Comparison of ENCODE assay signal across 9 cellular contexts in the genomic region with DNA sequence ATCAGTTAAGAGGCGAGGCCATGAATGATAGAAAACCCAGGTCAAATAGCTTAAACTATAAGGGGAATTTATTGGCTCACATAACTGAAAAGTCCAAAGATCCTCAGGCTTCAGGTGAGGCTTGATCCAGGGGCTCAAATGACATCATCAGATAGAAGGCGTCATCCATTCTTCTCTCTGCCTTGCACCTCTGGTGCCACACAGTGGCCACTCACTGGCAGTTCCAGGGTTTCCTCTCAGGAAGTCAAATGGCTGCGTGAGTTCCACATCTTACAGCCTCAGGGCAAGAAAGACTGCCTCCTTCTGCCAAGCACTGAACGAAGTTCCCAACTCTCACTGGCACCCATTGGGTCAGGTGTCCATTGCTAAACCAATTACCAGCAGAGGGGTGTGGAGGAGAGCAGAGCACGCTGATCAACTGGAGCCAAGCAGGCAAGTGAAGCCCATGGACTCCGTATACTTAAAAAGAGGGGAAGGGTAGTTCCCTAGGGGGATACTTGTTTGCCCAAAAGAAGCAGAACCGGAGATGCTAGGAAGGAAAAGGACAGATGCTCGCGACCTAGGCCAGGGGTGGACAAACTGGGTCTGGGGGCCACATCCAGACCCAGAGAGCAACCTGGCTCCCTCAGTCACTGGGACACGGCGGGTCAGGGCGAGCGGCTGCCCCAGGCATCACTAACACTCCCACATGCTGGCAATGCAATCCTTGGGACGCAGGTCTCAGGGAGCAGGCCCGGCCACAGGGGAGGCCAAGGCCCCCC.
DNase-seq lines count a peak whose midpoint lies in the region; ATAC-seq and TF ChIP-seq lines count a peak whose summit lies in the region.
"Had no signal": no experiment of that assay in that cellular context is flagged by ENCODE, and none has a peak within 500 bp of the region (broad histone marks: within the 10 kb centered on the region; RNA-seq: fewer than 3 reads in every experiment).

No MANE protein-coding gene starts in this region.

- H3F3A ChIP-seq in PC-3 (ENCODE audit: low read length, unreplicated experiment): no peaks in the 10 kb centered on the region

- H3K4me1 Mint-ChIP-seq in T-helper 17 cell: no peaks in the 10 kb centered on the region
- H3K4me1 Mint-ChIP-seq: activated naive CD4-positive, alpha-beta T cell treated with anti-CD3 and anti-CD28 coated beads, Interleukin-2, amount 50 U/mL, for 24 hours had no signal

- no peak overlapping the region for H3K9ac ChIP-seq in PC-3 (ENCODE audit: low read length)

- H3K9me3 ChIP-seq in PC-3 (ENCODE audit: low read length) (no peaks in the 10 kb centered on the region), testis (no peaks in the 10 kb centered on the region), T-helper 17 cell (ENCODE audit: control insufficient read depth, low read length, poor library complexity, severe bottlenecking) (no peaks in the 10 kb centered on the region)

- H2AFZ ChIP-seq in PC-3 (ENCODE audit: low read length): no peak overlapping the region

- H3K79me2 ChIP-seq in PC-3 (ENCODE audit: low read length): no peaks in the 10 kb centered on the region

- CTCF ChIA-PET in PC-3 (lab: Charles Lee): no interaction called here

- H3K27me3 ChIP-seq in PC-3 (ENCODE audit: low read length) (no peaks in the 10 kb centered on the region), testis (no peaks in the 10 kb centered on the region)

- POLR2A ChIA-PET in PC-3 (lab: Charles Lee; ENCODE audit: unreplicated experiment): no interaction called here

- peaks cover 2% of the 10 kb centered on the region for H3K36me3 Mint-ChIP-seq in T-helper 17 cell (ENCODE audit: low read depth)
- H3K36me3 Mint-ChIP-seq: activated naive CD4-positive, alpha-beta T cell treated with anti-CD3 and anti-CD28 coated beads, Interleukin-2, amount 50 U/mL, for 24 hours had no signal

- H3K4me3 ChIP-seq in PC-3 (ENCODE audit: low read length): no peak overlapping the region
- no peak overlapping the region for H3K4me3 ChIP-seq in fibroblast of mammary gland (ENCODE audit: control insufficient read depth, low read depth, low read length)
- no peak overlapping the region for H3K4me3 ChIP-seq in testis

- H3K27me3 Mint-ChIP-seq in T-helper 17 cell: peaks cover 33% of the 10 kb centered on the region

- H4K20me1 ChIP-seq in PC-3 (ENCODE audit: low read length): no peaks in the 10 kb centered on the region

- H3K27ac Mint-ChIP-seq in T-helper 17 cell: no peak overlapping the region
- H3K27ac Mint-ChIP-seq: activated naive CD4-positive, alpha-beta T cell treated with anti-CD3 and anti-CD28 coated beads, Interleukin-2, amount 50 U/mL, for 24 hours had no signal

- H3K36me3 ChIP-seq in PC-3 (ENCODE audit: low read depth, low read length): no peaks in the 10 kb centered on the region
- no peaks in the 10 kb centered on the region for H3K36me3 ChIP-seq in testis (ENCODE audit: low read depth, missing control alignments)

- WGBS in testis, 2 donors: 67 to 87% methylated on average over 10 to 15 of the region's 15 CpGs

- H3K4me1 ChIP-seq in PC-3 (ENCODE audit: insufficient read depth, low read length) (no peaks in the 10 kb centered on the region), testis (no peaks in the 10 kb centered on the region)

- intact Hi-C loops in PC-3 (cut with micrococcal nuclease): no loop called here
- intact Hi-C loops in testis (cut with DNase I; ENCODE audit: low total_unique reads): no loop called here

- TF ChIP-seq POLR2A in testis (IDR thresholded peaks at IDR 0.05) (no peak), GM18505 (IDR thresholded peaks at IDR 0.05; ENCODE audit: borderline replicate concordance, extremely low read depth, insufficient read depth, insufficient read length) (no peak)

- H3K27ac ChIP-seq in PC-3 (ENCODE audit: low read length): no peak overlapping the region
- no peak overlapping the region for H3K27ac ChIP-seq in testis

- peak; percentile 33 for DNase-seq in activated CD8-positive, alpha-beta memory T cell treated with anti-CD3 and anti-CD28 coated beads, Interleukin-2, amount 50 U/mL, for 48 hours
- DNase-seq in activated CD8-positive, alpha-beta memory T cell treated with anti-CD3 and anti-CD28 coated beads, Interleukin-2, amount 50 U/mL, for 4 hours: no peak
- DNase-seq in PC-3: peak; percentile 42
- peak; percentile 65 for DNase-seq in fibroblast of mammary gland (ENCODE audit: low read depth)
- peak; percentile 77 for DNase-seq in testis
- no peak for DNase-seq in T-helper 17 cell
- DNase-seq in central memory CD4-positive, alpha-beta T cell: no peak

- no TSS peak for BruUV-seq in PC-3 (replicated peaks; lab: Mats Ljungman, UMichigan)

- H3K4me3 Mint-ChIP-seq in T-helper 17 cell: no peak overlapping the region
- H3K4me3 Mint-ChIP-seq: activated naive CD4-positive, alpha-beta T cell treated with anti-CD3 and anti-CD28 coated beads, Interleukin-2, amount 50 U/mL, for 24 hours had no signal

- ATAC-seq in PC-3 (no peak), T-helper 17 cell (no peak), GM18505 (IDR thresholded peaks at IDR 0.05; ENCODE audit: unreplicated experiment) (no peak)

- TF ChIP-seq CTCF in PC-3 (conservative IDR thresholded peaks at IDR 0.05; ENCODE audit: low read depth, low read length) (peak; percentile 53), fibroblast of mammary gland (conservative IDR thresholded peaks at IDR 0.05; ENCODE audit: control insufficient read depth, insufficient read depth, low read depth, low read length) (peak; percentile 88), testis (IDR thresholded peaks at IDR 0.05) (peak; percentile 35 to 70 (median 60))

- H3K4me2 ChIP-seq in PC-3 (ENCODE audit: low read length): no peak overlapping the region

- no peaks in the 10 kb centered on the region for H3K9me2 ChIP-seq in PC-3 (replicated peaks; ENCODE audit: low read length)

Comparison
In these comparisons a context has a peak if more than half of its experiments do, and no peak if none do; other contexts are left out.
1. DNase-seq: peak in activated CD8-positive, alpha-beta memory T cell treated with anti-CD3 and anti-CD28 coated beads, Interleukin-2, amount 50 U/mL, for 48 hours (single experiment), PC-3 (single experiment), fibroblast of mammary gland (single experiment) and testis (single experiment); none in activated CD8-positive, alpha-beta memory T cell treated with anti-CD3 and anti-CD28 coated beads, Interleukin-2, amount 50 U/mL, for 4 hours (single experiment), T-helper 17 cell (0 of 3) and central memory CD4-positive, alpha-beta T cell (single experiment).
2. Peak in every context shown above with its lines, with median percentiles within 50 percentile points of each other: CTCF ChIP-seq.